In the genomic region with DNA sequence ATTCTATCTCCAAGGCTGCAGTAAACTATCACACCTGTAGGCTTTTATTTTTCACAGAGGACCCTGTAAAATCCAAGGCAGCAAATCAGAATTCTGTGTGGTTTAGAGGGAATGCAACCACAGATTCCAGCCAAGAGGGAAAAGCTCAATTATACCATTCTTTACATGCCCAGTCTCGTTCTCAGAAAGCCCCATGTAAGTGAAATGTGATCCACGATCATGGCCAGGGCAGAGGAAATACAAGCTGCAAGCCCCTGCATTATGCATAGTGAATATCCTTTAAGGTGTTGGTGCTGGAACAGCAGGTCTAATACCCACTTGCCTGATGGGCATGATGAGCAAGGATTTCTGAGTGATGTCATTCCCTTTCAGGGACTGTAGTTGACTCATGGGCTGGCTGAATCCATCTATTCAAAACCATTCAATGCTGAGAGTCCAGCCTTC, we compare ENCODE assay signal across 14 cellular contexts.
DNase-seq lines count a peak whose midpoint lies in the region; ATAC-seq and TF ChIP-seq lines count a peak whose summit lies in the region.
"Had no signal": no experiment of that assay in that cellular context is flagged by ENCODE, and none has a peak within 500 bp of the region (broad histone marks: within the 10 kb centered on the region; RNA-seq: fewer than 3 reads in every experiment).

No MANE protein-coding gene starts in this region.

- H3K56ac ChIP-seq in IMR-90 (ENCODE audit: extremely low read depth, insufficient read depth, low read length), result no peak overlapping the region; the same call in 1 of the 2 replicates

- peaks cover 14% of the 10 kb centered on the region for H3K36me3 Mint-ChIP-seq in activated CD8-positive, alpha-beta T cell treated with anti-CD3 and anti-CD28 coated beads for 36 hours (ENCODE audit: low read depth)

- no peak overlapping the region for H2BK5ac ChIP-seq in IMR-90 (ENCODE audit: low read depth, low read length, poor library complexity, severe bottlenecking)

- no CpG with 5 or more reads among the region's 2 CpGs for WGBS in IMR-90 (ENCODE audit: extremely low coverage in 2 of 2, insufficient read length in 1 of 2), 2 experiments
- 86 to 89% methylated on average over 2 of the region's 2 CpGs for WGBS in heart right ventricle, 2 donors

- no peak overlapping the region for H2AK5ac ChIP-seq in IMR-90 (ENCODE audit: low read depth, low read length)

- H3K4ac ChIP-seq in IMR-90 (ENCODE audit: low read depth, low read length), result no peak overlapping the region

- H3K27me3 Mint-ChIP-seq in activated CD8-positive, alpha-beta T cell treated with anti-CD3 and anti-CD28 coated beads for 36 hours, result no peaks in the 10 kb centered on the region

- H4K8ac ChIP-seq in IMR-90 (ENCODE audit: low read depth in 2 of 2, low read length in 2 of 2), result no peak overlapping the region

- H3K9me3 Mint-ChIP-seq in activated CD8-positive, alpha-beta T cell treated with anti-CD3 and anti-CD28 coated beads for 36 hours, result no peaks in the 10 kb centered on the region

- no peak for TF ChIP-seq POLR2A in IMR-90 (IDR thresholded peaks at IDR 0.05; ENCODE audit: low read depth, low read length)

- H3K4me1 ChIP-seq in IMR-90 (ENCODE audit: control insufficient read depth, insufficient read depth, low read length) (peaks cover 6% of the 10 kb centered on the region), heart right ventricle (peaks cover 0 to 15% (median under 1%) of the 10 kb centered on the region in 9 donors), OCI-LY7 (ENCODE audit: insufficient read depth, low read length, poor library complexity, severe bottlenecking) (peaks cover 9% of the 10 kb centered on the region)

- peaks cover 4% of the 10 kb centered on the region for H3K9me1 ChIP-seq in IMR-90 (ENCODE audit: insufficient read depth, low read length)

- H3K18ac ChIP-seq in IMR-90 (ENCODE audit: low read depth, low read length), result no peak overlapping the region

- in situ Hi-C loops in IMR-90 (cut with MboI; ENCODE audit: low sequenced_read_pairs), result no loop called here

- H2AFZ ChIP-seq in IMR-90 (replicated peaks; ENCODE audit: low read length, poor library complexity), result no peak overlapping the region
- H2AFZ ChIP-seq in OCI-LY7 (ENCODE audit: low read length), result no peak overlapping the region

- no peak for TF ChIP-seq RAD21 in IMR-90 (IDR thresholded peaks at IDR 0.05; ENCODE audit: low read length)

- H3K79me1 ChIP-seq in IMR-90 (ENCODE audit: low read depth in 1 of 2, low read length in 2 of 2), result peaks cover 31 to 66% of the 10 kb centered on the region in 2 experiments

- ATAC-seq in IMR-90 (ENCODE audit: low read depth) (peak; percentile 60), heart right ventricle (no peak)
- peak; percentile 16 for ATAC-seq in activated CD8-positive, alpha-beta T cell treated with anti-CD3 and anti-CD28 coated beads for 36 hours
- ATAC-seq: heart left ventricle had no signal

- CTCF ChIA-PET in AG04449 (lab: Yijun Ruan, JAX), result interaction anchor here (1.0 to 1.6 kb wide), 5 partner anchors 9 to 220 kb away, joined by 3 to 5 read pairs (median 3); partner anchors contain the start of gene MAML2
- CTCF ChIA-PET in IMR-90 (lab: Yijun Ruan, JAX), result interaction anchor here (0.5 to 1.1 kb wide), 2 partner anchors 51 to 95 kb away, joined by 3 read pairs; no protein-coding TSS in a partner anchor
- CTCF ChIA-PET in activated CD8-positive, alpha-beta T cell treated with anti-CD3 and anti-CD28 coated beads for 36 hours (lab: Charles Lee), result interaction anchor here (1.2 kb wide), 2 partner anchors 14 to 17 kb away, joined by 3 read pairs; no protein-coding TSS in a partner anchor
- CTCF ChIA-PET in OCI-LY7 (lab: Charles Lee; ENCODE audit: unreplicated experiment), result no interaction called here

- POLR2A ChIA-PET in AG04449 (lab: Yijun Ruan, JAX) (interaction anchor here (0.7 kb wide), 1 partner anchor 202 kb away, joined by 4 read pairs; no protein-coding TSS in a partner anchor), IMR-90 (lab: Charles Lee; ENCODE audit: unreplicated experiment) (no interaction called here), OCI-LY7 (lab: Charles Lee) (interaction anchor here (0.7 kb wide), 1 partner anchor 19 kb away, joined by 4 read pairs; no protein-coding TSS in a partner anchor)
- POLR2A ChIA-PET in activated CD8-positive, alpha-beta T cell treated with anti-CD3 and anti-CD28 coated beads for 36 hours (lab: Charles Lee), result interaction anchor here (0.8 kb wide), 1 partner anchor 154 kb away, joined by 3 read pairs; no protein-coding TSS in a partner anchor

- H3K4me2 ChIP-seq in IMR-90 (ENCODE audit: low read depth, low read length) (no peak overlapping the region), OCI-LY7 (ENCODE audit: low read length) (no peak overlapping the region)

- no peak overlapping the region for H4K91ac ChIP-seq in IMR-90 (ENCODE audit: insufficient read depth, low read depth, low read length)

- H3K9ac ChIP-seq in IMR-90 (ENCODE audit: low read depth, low read length), result no peak overlapping the region

- H3K27ac Mint-ChIP-seq in activated CD8-positive, alpha-beta T cell treated with anti-CD3 and anti-CD28 coated beads for 36 hours, result peak overlapping the region; percentile 30

- no TSS peak for BruUV-seq in IMR-90 (replicated peaks; lab: Mats Ljungman, UMichigan)
- no TSS peak for BruUV-seq in OCI-LY7 (replicated peaks; lab: Mats Ljungman, UMichigan)

- TF ChIP-seq CTCF in AG04449 (IDR thresholded peaks at IDR 0.05; ENCODE audit: insufficient read depth, low read length, missing control alignments) (no peak), IMR-90 (conservative IDR thresholded peaks at IDR 0.05; ENCODE audit: low read depth, low read length) (no peak), heart right ventricle (IDR thresholded peaks at IDR 0.05) (no peak), OCI-LY7 (conservative IDR thresholded peaks at IDR 0.05; ENCODE audit: low read length) (no peak)
- no peak for TF ChIP-seq CTCF in activated CD8-positive, alpha-beta T cell treated with anti-CD3 and anti-CD28 coated beads for 36 hours (IDR thresholded peaks at IDR 0.05)

- H3K27ac ChIP-seq in IMR-90 (ENCODE audit: insufficient read depth, low read length) (no peak overlapping the region), heart right ventricle (no peak overlapping the region), OCI-LY7 (ENCODE audit: low read depth, low read length, poor library complexity, severe bottlenecking) (no peak overlapping the region)
- H3K27ac ChIP-seq: heart left ventricle, thoracic aorta had no signal

- no peak overlapping the region for H2BK15ac ChIP-seq in IMR-90 (ENCODE audit: low read depth, low read length)

- H4K5ac ChIP-seq in IMR-90 (ENCODE audit: low read depth, low read length), result no peak overlapping the region

- H3K23ac ChIP-seq in IMR-90 (ENCODE audit: low read depth, low read length), result no peak overlapping the region

- no peak overlapping the region; the same call in 1 of the 2 replicates for H2BK120ac ChIP-seq in IMR-90 (ENCODE audit: low read depth, low read length)

- H3K36me3 ChIP-seq in IMR-90 (ENCODE audit: control insufficient read depth, insufficient read depth, low read length) (no peaks in the 10 kb centered on the region; the same call in 1 of the 2 replicates), heart right ventricle (no peaks in the 10 kb centered on the region), OCI-LY7 (ENCODE audit: insufficient read depth, low read length) (no peaks in the 10 kb centered on the region)
- H3K36me3 ChIP-seq: heart left ventricle, thoracic aorta had no signal

- peak overlapping the region; percentile 5 for H2AK9ac ChIP-seq in IMR-90 (replicated peaks; ENCODE audit: low read depth, low read length, poor library complexity)

- DNase-seq in AG04449 (ENCODE audit: low read depth, low spot score) (peak; percentile 42), IMR-90 (peak; percentile 35), glomerular visceral epithelial cell (ENCODE audit: extremely low spot score) (peak; percentile 48), heart right ventricle (no peak), NCI-H2029 (lab: John Stamatoyannopoulos, UW) (no peak), OCI-LY7 (ENCODE audit: low spot score) (no peak), AG08396 (ENCODE audit: low spot score) (no peak)
- no peak for DNase-seq in activated CD8-positive, alpha-beta T cell treated with anti-CD3 and anti-CD28 coated beads for 36 hours
- DNase-seq: activated CD4-positive, CD25-positive, alpha-beta regulatory T cell treated with anti-CD3 and anti-CD28 coated beads, Interleukin-2, amount 50 U/mL, for 72 hours; activated gamma-delta T cell; dermis blood vessel endothelial cell; heart left ventricle; NCI-H446 treated with DMSO at 0.1 percent for 48 hours had no signal

- dilution Hi-C loops in IMR-90 (cut with HindIII; ENCODE audit: low sequenced_read_pairs, unreplicated experiment), result no loop called here

- no peaks in the 10 kb centered on the region for H3K79me2 ChIP-seq in OCI-LY7 (ENCODE audit: insufficient read depth, low read depth, low read length)

- H4K20me1 ChIP-seq in IMR-90 (ENCODE audit: insufficient read depth, low read length) (no peaks in the 10 kb centered on the region; the same call in 1 of the 2 replicates), OCI-LY7 (ENCODE audit: insufficient read depth, low read length) (no peaks in the 10 kb centered on the region)

- no peaks in the 10 kb centered on the region for H3K9me2 ChIP-seq in OCI-LY7 (ENCODE audit: insufficient read depth, low read length)

- H3K27me3 ChIP-seq in IMR-90 (ENCODE audit: control insufficient read depth, insufficient read depth, low read length) (no peaks in the 10 kb centered on the region), heart right ventricle (no peaks in the 10 kb centered on the region)
- H3K27me3 ChIP-seq: heart left ventricle had no signal

- H3K4me3 ChIP-seq in AG04449 (ENCODE audit: low read depth, low read length) (no peak overlapping the region), IMR-90 (ENCODE audit: insufficient read depth, low read depth, low read length) (no peak overlapping the region), heart right ventricle (no peak overlapping the region), OCI-LY7 (ENCODE audit: low read depth, low read length, poor library complexity, severe bottlenecking) (no peak overlapping the region)
- H3K4me3 ChIP-seq: heart left ventricle, thoracic aorta had no signal

- intact Hi-C loops in IMR-90 (cut with micrococcal nuclease), result no loop called here
- intact Hi-C loops in activated CD8-positive, alpha-beta T cell treated with anti-CD3 and anti-CD28 coated beads for 36 hours (cut with micrococcal nuclease), result no loop called here
- intact Hi-C loops in heart right ventricle (cut with DNase I), result no loop called here
- intact Hi-C loops in OCI-LY7 (cut with micrococcal nuclease; ENCODE audit: unreplicated experiment), result no loop called here

- H2BK20ac ChIP-seq in IMR-90 (ENCODE audit: low read depth, low read length), result no peak overlapping the region; the same call in 1 of the 2 replicates

- H3K4me3 Mint-ChIP-seq in activated CD8-positive, alpha-beta T cell treated with anti-CD3 and anti-CD28 coated beads for 36 hours, result no peak overlapping the region

- no peaks in the 10 kb centered on the region for H3K9me3 ChIP-seq in IMR-90 (ENCODE audit: control insufficient read depth, insufficient read depth, low read length)
- no peaks in the 10 kb centered on the region for H3K9me3 ChIP-seq in heart right ventricle
- no peaks in the 10 kb centered on the region for H3K9me3 ChIP-seq in OCI-LY7 (ENCODE audit: low read length)
- H3K9me3 ChIP-seq: heart left ventricle, thoracic aorta had no signal

- no peak overlapping the region for H3K14ac ChIP-seq in IMR-90 (replicated peaks; ENCODE audit: low read depth, low read length)

- H3K4me1 Mint-ChIP-seq in activated CD8-positive, alpha-beta T cell treated with anti-CD3 and anti-CD28 coated beads for 36 hours (ENCODE audit: low read depth), result peaks cover 59% of the 10 kb centered on the region

Comparison
In these comparisons a context has a peak if more than half of its experiments do, and no peak if none do; other contexts are left out.
1. DNase-seq: peak in AG04449 (single experiment), IMR-90 (single experiment) and glomerular visceral epithelial cell (single experiment); none in activated CD8-positive, alpha-beta T cell treated with anti-CD3 and anti-CD28 coated beads for 36 hours (single experiment), heart right ventricle (0 of 2), NCI-H2029 (single experiment), OCI-LY7 (single experiment) and AG08396 (single experiment).
2. ATAC-seq: peak in IMR-90 (single experiment) and activated CD8-positive, alpha-beta T cell treated with anti-CD3 and anti-CD28 coated beads for 36 hours (single experiment); none in heart right ventricle (0 of 8).